Comparison of ENCODE assay signal across 1 cellular context in the genomic region with DNA sequence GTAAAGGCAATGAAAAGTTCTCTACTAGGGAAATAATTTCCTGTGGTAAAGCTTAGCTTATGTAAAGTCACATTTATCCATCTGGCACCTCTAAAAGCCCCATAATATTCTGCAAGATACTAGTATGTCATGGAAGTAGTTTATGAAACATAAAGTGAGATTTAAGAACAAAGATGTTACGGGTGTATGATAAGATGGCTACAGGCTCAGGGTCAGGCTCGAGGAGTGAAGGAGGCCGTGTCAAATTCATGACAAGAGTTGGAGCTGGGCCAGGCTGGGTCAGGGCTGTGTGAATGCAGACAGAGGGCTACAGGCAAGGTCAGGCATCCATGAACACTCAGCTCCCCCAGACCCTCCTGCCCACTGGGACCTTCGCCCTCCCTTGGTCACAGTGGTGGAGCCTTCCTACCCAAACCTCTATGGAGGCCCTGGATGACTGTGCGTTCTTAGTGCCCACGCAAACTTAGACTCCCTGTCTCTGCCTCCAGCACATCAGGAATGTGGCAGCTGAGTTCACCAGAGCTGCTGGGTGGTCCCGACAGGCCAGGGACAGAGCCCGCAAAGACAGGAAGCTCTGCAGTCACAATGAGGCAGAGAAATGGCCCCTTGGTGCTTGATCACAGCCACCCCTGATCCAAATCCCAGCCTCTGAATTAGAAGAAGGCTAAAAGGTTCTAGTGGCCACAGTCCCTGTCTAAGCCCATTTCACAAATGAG.
TF ChIP-seq lines count a peak whose summit lies in the region.

No MANE protein-coding gene starts in this region.

TF ChIP-seq in K562, 482 proteins besides CTCF, POLR2A, EP300 and RAD21 (continued from another document):
- TF ChIP-seq, protein P1, sequence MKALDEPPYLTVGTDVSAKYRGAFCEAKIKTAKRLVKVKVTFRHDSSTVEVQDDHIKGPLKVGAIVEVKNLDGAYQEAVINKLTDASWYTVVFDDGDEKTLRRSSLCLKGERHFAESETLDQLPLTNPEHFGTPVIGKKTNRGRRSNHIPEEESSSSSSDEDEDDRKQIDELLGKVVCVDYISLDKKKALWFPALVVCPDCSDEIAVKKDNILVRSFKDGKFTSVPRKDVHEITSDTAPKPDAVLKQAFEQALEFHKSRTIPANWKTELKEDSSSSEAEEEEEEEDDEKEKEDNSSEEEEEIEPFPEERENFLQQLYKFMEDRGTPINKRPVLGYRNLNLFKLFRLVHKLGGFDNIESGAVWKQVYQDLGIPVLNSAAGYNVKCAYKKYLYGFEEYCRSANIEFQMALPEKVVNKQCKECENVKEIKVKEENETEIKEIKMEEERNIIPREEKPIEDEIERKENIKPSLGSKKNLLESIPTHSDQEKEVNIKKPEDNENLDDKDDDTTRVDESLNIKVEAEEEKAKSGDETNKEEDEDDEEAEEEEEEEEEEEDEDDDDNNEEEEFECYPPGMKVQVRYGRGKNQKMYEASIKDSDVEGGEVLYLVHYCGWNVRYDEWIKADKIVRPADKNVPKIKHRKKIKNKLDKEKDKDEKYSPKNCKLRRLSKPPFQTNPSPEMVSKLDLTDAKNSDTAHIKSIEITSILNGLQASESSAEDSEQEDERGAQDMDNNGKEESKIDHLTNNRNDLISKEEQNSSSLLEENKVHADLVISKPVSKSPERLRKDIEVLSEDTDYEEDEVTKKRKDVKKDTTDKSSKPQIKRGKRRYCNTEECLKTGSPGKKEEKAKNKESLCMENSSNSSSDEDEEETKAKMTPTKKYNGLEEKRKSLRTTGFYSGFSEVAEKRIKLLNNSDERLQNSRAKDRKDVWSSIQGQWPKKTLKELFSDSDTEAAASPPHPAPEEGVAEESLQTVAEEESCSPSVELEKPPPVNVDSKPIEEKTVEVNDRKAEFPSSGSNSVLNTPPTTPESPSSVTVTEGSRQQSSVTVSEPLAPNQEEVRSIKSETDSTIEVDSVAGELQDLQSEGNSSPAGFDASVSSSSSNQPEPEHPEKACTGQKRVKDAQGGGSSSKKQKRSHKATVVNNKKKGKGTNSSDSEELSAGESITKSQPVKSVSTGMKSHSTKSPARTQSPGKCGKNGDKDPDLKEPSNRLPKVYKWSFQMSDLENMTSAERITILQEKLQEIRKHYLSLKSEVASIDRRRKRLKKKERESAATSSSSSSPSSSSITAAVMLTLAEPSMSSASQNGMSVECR (CRISPR knock-in tag; IDR thresholded peaks at IDR 0.05): peak; percentile 55; the same call in 1 of the 2 replicates
- peak; percentile 80 for TF ChIP-seq NFE2 (IDR thresholded peaks at IDR 0.05; ENCODE audit: low read depth)
- TF ChIP-seq IRF2 (CRISPR knock-in tag; IDR thresholded peaks at IDR 0.05): peak; percentile 85
- 0 out of 2 replicates have a peak, but pooled peaks have one; percentile 62 for TF ChIP-seq ZNF165 (CRISPR knock-in tag; IDR thresholded peaks at IDR 0.05; ENCODE audit: borderline replicate concordance)
- TF ChIP-seq, protein P2, sequence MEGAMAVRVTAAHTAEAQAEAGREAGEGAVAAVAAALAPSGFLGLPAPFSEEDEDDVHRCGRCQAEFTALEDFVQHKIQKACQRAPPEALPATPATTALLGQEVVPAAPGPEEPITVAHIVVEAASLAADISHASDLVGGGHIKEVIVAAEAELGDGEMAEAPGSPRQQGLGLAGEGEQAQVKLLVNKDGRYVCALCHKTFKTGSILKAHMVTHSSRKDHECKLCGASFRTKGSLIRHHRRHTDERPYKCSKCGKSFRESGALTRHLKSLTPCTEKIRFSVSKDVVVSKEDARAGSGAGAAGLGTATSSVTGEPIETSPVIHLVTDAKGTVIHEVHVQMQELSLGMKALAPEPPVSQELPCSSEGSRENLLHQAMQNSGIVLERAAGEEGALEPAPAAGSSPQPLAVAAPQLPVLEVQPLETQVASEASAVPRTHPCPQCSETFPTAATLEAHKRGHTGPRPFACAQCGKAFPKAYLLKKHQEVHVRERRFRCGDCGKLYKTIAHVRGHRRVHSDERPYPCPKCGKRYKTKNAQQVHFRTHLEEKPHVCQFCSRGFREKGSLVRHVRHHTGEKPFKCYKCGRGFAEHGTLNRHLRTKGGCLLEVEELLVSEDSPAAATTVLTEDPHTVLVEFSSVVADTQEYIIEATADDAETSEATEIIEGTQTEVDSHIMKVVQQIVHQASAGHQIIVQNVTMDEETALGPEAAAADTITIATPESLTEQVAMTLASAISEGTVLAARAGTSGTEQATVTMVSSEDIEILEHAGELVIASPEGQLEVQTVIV (CRISPR knock-in tag; IDR thresholded peaks at IDR 0.05; ENCODE audit: borderline replicate concordance): no peak
- peak; percentile 5 for TF ChIP-seq SP2 (IDR thresholded peaks at IDR 0.05; ENCODE audit: extremely low read depth, low read depth, low read length, poor library complexity, severe bottlenecking)
- no peak for TF ChIP-seq HNRNPK (IDR thresholded peaks at IDR 0.05; ENCODE audit: low read depth, low read length, poor library complexity, severe bottlenecking)
